In the genomic region with DNA sequence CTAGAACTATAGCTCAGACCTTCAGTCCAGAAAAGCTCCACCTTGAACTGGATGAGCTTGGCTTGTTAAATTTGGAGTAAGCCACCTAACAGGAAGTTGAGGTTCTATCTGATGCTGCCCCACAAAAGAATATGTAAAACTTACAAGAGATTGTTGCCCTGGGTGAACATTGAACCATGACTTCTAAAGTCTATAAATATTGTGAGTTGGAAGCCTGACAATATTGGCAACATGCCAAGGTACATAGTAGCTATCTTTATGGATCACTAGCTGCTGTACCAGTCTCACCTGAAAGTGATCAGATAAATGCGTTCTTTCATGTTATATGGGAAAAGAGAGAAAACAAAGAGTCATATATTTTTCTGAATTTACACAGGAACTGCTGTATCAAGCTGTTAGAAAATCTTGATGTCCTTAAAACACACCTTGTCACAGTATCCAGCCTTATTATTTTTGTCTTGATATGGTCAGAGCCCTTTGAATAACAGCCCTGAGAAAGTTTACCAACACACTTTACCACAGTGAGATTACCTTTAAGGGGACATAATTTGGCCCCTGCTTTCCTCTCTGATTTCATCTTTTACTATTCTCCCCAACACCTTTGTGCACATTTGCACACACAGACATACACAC, we compare ENCODE assay signal across 9 cellular contexts.
DNase-seq lines count a peak whose midpoint lies in the region; ATAC-seq and TF ChIP-seq lines count a peak whose summit lies in the region.
"Had no signal": no experiment of that assay in that cellular context is flagged by ENCODE, and none has a peak within 500 bp of the region (broad histone marks: within the 10 kb centered on the region; RNA-seq: fewer than 3 reads in every experiment).

No MANE protein-coding gene starts in this region.

- 25% methylated on average over 1 of the region's 1 CpG for WGBS in mammary epithelial cell (ENCODE audit: low coverage, missing lambda C conversion rate)

- in situ Hi-C loops in mammary epithelial cell (cut with MboI; ENCODE audit: low sequenced_read_pairs in 2 of 2) = no loop called here

- no peaks in the 10 kb centered on the region for H3K9me3 ChIP-seq in mammary epithelial cell (replicated peaks; ENCODE audit: insufficient read depth, low read length)
- no peaks in the 10 kb centered on the region for H3K9me3 ChIP-seq in parathyroid adenoma (ENCODE audit: control insufficient read depth, low read length)

- H3K4me2 ChIP-seq in mammary epithelial cell (ENCODE audit: insufficient read depth, low read depth, low read length) (no peak overlapping the region), parathyroid adenoma (ENCODE audit: low read length) (peak overlapping the region; percentile 30)

- no peak for ATAC-seq in GM19035 (IDR thresholded peaks at IDR 0.05; ENCODE audit: unreplicated experiment)

- DNase-seq in DMS79 treated with DMSO at 0.1 percent for 48 hours (lab: John Stamatoyannopoulos, UW) (peak; percentile 66), NCI-H146 (lab: John Stamatoyannopoulos, UW) (peak; percentile 60), mammary epithelial cell (peak; percentile 29), NCI-H446 treated with DMSO at 0.1 percent for 48 hours (lab: John Stamatoyannopoulos, UW) (no peak), GM20000 (ENCODE audit: low spot score) (no peak)
- no peak for DNase-seq in stimulated activated CD4-positive, alpha-beta T cell treated with anti-CD3 and anti-CD28 coated beads, Interleukin-2, amount 100 ng/mL, for 48 hours
- DNase-seq: anterior cingulate cortex had no signal

- H3K79me2 ChIP-seq in mammary epithelial cell (ENCODE audit: insufficient read depth, low read length) = no peaks in the 10 kb centered on the region
- H3K79me2 ChIP-seq in parathyroid adenoma = no peaks in the 10 kb centered on the region

- no peak overlapping the region for H3K9ac ChIP-seq in mammary epithelial cell (ENCODE audit: insufficient read depth, low read length)
- no peak overlapping the region for H3K9ac ChIP-seq in parathyroid adenoma

- no TSS peak for BruUV-seq in mammary epithelial cell (replicated peaks; lab: Mats Ljungman, UMichigan)

- CTCF ChIA-PET in mammary epithelial cell (lab: Charles Lee; ENCODE audit: low non-redundant PET) = no interaction called here

- H3K27me3 ChIP-seq in mammary epithelial cell (ENCODE audit: insufficient read depth, low read length) (no peaks in the 10 kb centered on the region), parathyroid adenoma (ENCODE audit: control insufficient read depth, insufficient read depth, low read length) (no peaks in the 10 kb centered on the region)

- no peaks in the 10 kb centered on the region for H3K36me3 ChIP-seq in mammary epithelial cell (ENCODE audit: insufficient read depth, low read length)
- no peaks in the 10 kb centered on the region for H3K36me3 ChIP-seq in parathyroid adenoma (ENCODE audit: control insufficient read depth, insufficient read depth, low read length)

- H2AFZ ChIP-seq in mammary epithelial cell (ENCODE audit: low read depth, low read length) (no peak overlapping the region), parathyroid adenoma (no peak overlapping the region)

- dilution Hi-C loops in mammary epithelial cell (cut with HindIII; ENCODE audit: low sequenced_read_pairs) = no loop called here

- H3K27ac ChIP-seq in mammary epithelial cell (ENCODE audit: insufficient read depth, low read depth, low read length) (no peak overlapping the region), parathyroid adenoma (no peak overlapping the region)

- intact Hi-C loops in mammary epithelial cell (cut with micrococcal nuclease) = no loop called here

- TF ChIP-seq CTCF in mammary epithelial cell (conservative IDR thresholded peaks at IDR 0.05 in 1 of 2, IDR thresholded peaks at IDR 0.05 in 1 of 2; ENCODE audit: extremely low read depth in 1 of 2, insufficient read depth in 1 of 2, low read depth in 1 of 2, low read length in 2 of 2) (no peak), parathyroid adenoma (IDR thresholded peaks at IDR 0.05) (no peak), GM20000 (IDR thresholded peaks at IDR 0.05; ENCODE audit: extremely low read depth, missing control alignments) (no peak)

- no peaks in the 10 kb centered on the region for H3K4me1 ChIP-seq in mammary epithelial cell (ENCODE audit: insufficient read depth, low read length)
- H3K4me1 ChIP-seq in parathyroid adenoma = peaks cover 18% of the 10 kb centered on the region

- H3K4me3 ChIP-seq in mammary epithelial cell (replicated peaks in 1 of 3; ENCODE audit: insufficient read depth in 1 of 3, low read depth in 2 of 3, low read length in 3 of 3) (no peak overlapping the region), parathyroid adenoma (ENCODE audit: low read depth, low read length) (no peak overlapping the region)

- H4K20me1 ChIP-seq in mammary epithelial cell (ENCODE audit: insufficient read depth, low read length) = no peaks in the 10 kb centered on the region

Comparison
In these comparisons a context has a peak if more than half of its experiments do, and no peak if none do; other contexts are left out.
1. DNase-seq: peak in DMS79 treated with DMSO at 0.1 percent for 48 hours (single experiment), NCI-H146 (single experiment) and mammary epithelial cell (single experiment); none in stimulated activated CD4-positive, alpha-beta T cell treated with anti-CD3 and anti-CD28 coated beads, Interleukin-2, amount 100 ng/mL, for 48 hours (0 of 2), NCI-H446 treated with DMSO at 0.1 percent for 48 hours (single experiment) and GM20000 (single experiment).